In genomic region chr18:23828426-23828825, GRCh38 we compare ENCODE assay signal across 7 cellular contexts.
DNase-seq lines count a peak whose midpoint lies in the region; ATAC-seq lines count a peak whose summit lies in the region.

No MANE protein-coding gene starts in this region.

- H3K36me3 ChIP-seq in MG63 = peaks cover 46% of the 10 kb centered on the region

- peaks cover 35% of the 10 kb centered on the region for H3K4me1 Mint-ChIP-seq in activated T-cell treated with anti-CD3 and anti-CD28 coated beads, Interleukin-2, amount 50 U/mL, for 4 hours (ENCODE audit: low read depth)

- H3K36me3 Mint-ChIP-seq in activated T-cell treated with anti-CD3 and anti-CD28 coated beads, Interleukin-2, amount 50 U/mL, for 4 hours (ENCODE audit: insufficient read depth) = no peaks in the 10 kb centered on the region

- H3K27me3 Mint-ChIP-seq in activated T-cell treated with anti-CD3 and anti-CD28 coated beads, Interleukin-2, amount 50 U/mL, for 4 hours (ENCODE audit: low read depth) = no peaks in the 10 kb centered on the region

- no peaks in the 10 kb centered on the region for H3K27me3 ChIP-seq in MG63

- ATAC-seq in GM18502 (IDR thresholded peaks at IDR 0.05; ENCODE audit: poor library complexity, unreplicated experiment) = peak; percentile 94
- peak; percentile 92 to 94 for ATAC-seq in activated T-cell treated with anti-CD3 and anti-CD28 coated beads, Interleukin-2, amount 50 U/mL, for 4 hours

- H3K4me3 Mint-ChIP-seq in activated T-cell treated with anti-CD3 and anti-CD28 coated beads, Interleukin-2, amount 50 U/mL, for 4 hours = no peak overlapping the region

- no peaks in the 10 kb centered on the region for H3K9me3 Mint-ChIP-seq in activated T-cell treated with anti-CD3 and anti-CD28 coated beads, Interleukin-2, amount 50 U/mL, for 4 hours

- DNase-seq in H4 (ENCODE audit: low spot score) = peak; percentile 75
- peak; percentile 7 for DNase-seq in MG63
- DNase-seq in activated T-cell treated with anti-CD3 and anti-CD28 coated beads, Interleukin-2, amount 50 U/mL, for 4 hours = peak; percentile 23
- DNase-seq in left kidney (ENCODE audit: low read depth, low spot score) = peak; percentile 20
- no peak for DNase-seq in Ammon's horn (ENCODE audit: low spot score)
- no peak for DNase-seq in NCI-H1092 (lab: John Stamatoyannopoulos, UW)

- no peaks in the 10 kb centered on the region for H3K9me3 ChIP-seq in MG63

- H3K4me3 ChIP-seq in MG63 = no peak overlapping the region

Comparison
In these comparisons a context has a peak if more than half of its experiments do, and no peak if none do; other contexts are left out.
1. DNase-seq: peak in H4 (single experiment), MG63 (single experiment), activated T-cell treated with anti-CD3 and anti-CD28 coated beads, Interleukin-2, amount 50 U/mL, for 4 hours (single experiment) and left kidney (single experiment); none in Ammon's horn (single experiment) and NCI-H1092 (single experiment).